Comparison of ENCODE assay signal across 20 cellular contexts in genomic region chr9:6198251-6198650, GRCh38. TPM values are rescaled to one million over a fixed set of nuclear protein-coding genes. Genes with fewer than 3 reads are reported as not detected.
"Had no signal": no experiment of that assay in that cellular context is flagged by ENCODE, and none has a peak within 500 bp of the region (broad histone marks: within the 10 kb centered on the region; RNA-seq: fewer than 3 reads in every experiment).

No MANE protein-coding gene starts in this region.

- H3K4me3 ChIP-seq: gastrocnemius medialis, heart left ventricle, lung, pancreas, tibial nerve had no signal

- H3K4me3 Mint-ChIP-seq: activated CD4-positive, alpha-beta memory T cell treated with anti-CD3 and anti-CD28 coated beads for 36 hours; activated CD4-positive, alpha-beta T cell treated with anti-CD3 and anti-CD28 coated beads for 36 hours; activated naive CD8-positive, alpha-beta T cell treated with anti-CD3 and anti-CD28 coated beads for 36 hours; activated T-helper 1 cell treated with anti-CD3 and anti-CD28 coated beads, Interleukin-12 subunit alpha, Interleukin-12 subunit beta, Interleukin-2, Interleukin-4 antibody, amounts not matched to agents 30 ng/mL and 10 ng/mL and 1 ng/mL, durations not matched to agents 14 hours and 24 hours and 36 hours; endodermal cell; natural killer cell treated with Interleukin-12 subunit alpha and Interleukin-12 subunit beta and Interleukin-15 and Interleukin-18, amount 100 ng/mL, for 72 hours had no signal

- H3K27ac ChIP-seq: gastrocnemius medialis, neutrophil, pancreas, tibial nerve had no signal

- H3K27ac Mint-ChIP-seq: activated CD4-positive, alpha-beta memory T cell treated with anti-CD3 and anti-CD28 coated beads for 36 hours; activated CD4-positive, alpha-beta T cell treated with anti-CD3 and anti-CD28 coated beads for 36 hours; activated naive CD8-positive, alpha-beta T cell treated with anti-CD3 and anti-CD28 coated beads for 36 hours; activated T-helper 1 cell treated with anti-CD3 and anti-CD28 coated beads, Interleukin-12 subunit alpha, Interleukin-12 subunit beta, Interleukin-2, Interleukin-4 antibody, amounts not matched to agents 30 ng/mL and 10 ng/mL and 1 ng/mL, durations not matched to agents 14 hours and 24 hours and 36 hours; endodermal cell; natural killer cell treated with Interleukin-12 subunit alpha and Interleukin-12 subunit beta and Interleukin-15 and Interleukin-18, amount 100 ng/mL, for 72 hours had no signal

- H3K9me3 ChIP-seq: gastrocnemius medialis, heart left ventricle, neutrophil, pancreas, tibial nerve had no signal

- H3K4me1 Mint-ChIP-seq: activated CD4-positive, alpha-beta T cell treated with anti-CD3 and anti-CD28 coated beads for 36 hours; activated naive CD8-positive, alpha-beta T cell treated with anti-CD3 and anti-CD28 coated beads for 36 hours had no signal

- H3K9me3 Mint-ChIP-seq: activated CD4-positive, alpha-beta memory T cell treated with anti-CD3 and anti-CD28 coated beads for 36 hours; activated naive CD8-positive, alpha-beta T cell treated with anti-CD3 and anti-CD28 coated beads for 36 hours; activated T-helper 1 cell treated with anti-CD3 and anti-CD28 coated beads, Interleukin-12 subunit alpha, Interleukin-12 subunit beta, Interleukin-2, Interleukin-4 antibody, amounts not matched to agents 30 ng/mL and 10 ng/mL and 1 ng/mL, durations not matched to agents 14 hours and 24 hours and 36 hours; endodermal cell; natural killer cell treated with Interleukin-12 subunit alpha and Interleukin-12 subunit beta and Interleukin-15 and Interleukin-18, amount 100 ng/mL, for 72 hours had no signal

- ATAC-seq: activated CD4-positive, alpha-beta T cell treated with anti-CD3 and anti-CD28 coated beads for 36 hours; gastrocnemius medialis; stimulated activated naive CD8-positive, alpha-beta T cell treated with anti-CD3 and anti-CD28 coated beads, Interleukin-15, Interleukin-2, amounts not matched to agents 100 U/mL and 50 U/mL, for 24 hours had no signal

- DNase-seq: activated CD4-positive, alpha-beta memory T cell treated with anti-CD3 and anti-CD28 coated beads for 36 hours; activated CD4-positive, alpha-beta T cell treated with anti-CD3 and anti-CD28 coated beads for 36 hours; activated gamma-delta T cell treated with Interleukin-2 at 50 U/mL for 16 hours; activated naive CD8-positive, alpha-beta T cell treated with anti-CD3 and anti-CD28 coated beads for 36 hours; activated T-cell treated with anti-CD3 and anti-CD28 coated beads for 4 hours; amniotic stem cell; caudate nucleus; endodermal cell; gastrocnemius medialis; heart left ventricle; pancreas; stimulated activated CD4-positive, alpha-beta T cell treated with anti-CD3 and anti-CD28 coated beads, Interleukin-12 subunit alpha, Interleukin-12 subunit beta, amount 100 ng/mL, for 4 hours; stimulated activated CD4-positive, alpha-beta T cell treated with anti-CD3 and anti-CD28 coated beads, Interleukin-1b, Interleukin-23, amount 100 ng/mL, for 48 hours; stimulated activated naive CD8-positive, alpha-beta T cell treated with anti-CD3 and anti-CD28 coated beads, Interleukin-15, Interleukin-2, amounts not matched to agents 100 U/mL and 50 U/mL, for 24 hours had no signal

- H3K36me3 Mint-ChIP-seq: activated CD4-positive, alpha-beta memory T cell treated with anti-CD3 and anti-CD28 coated beads for 36 hours; activated naive CD8-positive, alpha-beta T cell treated with anti-CD3 and anti-CD28 coated beads for 36 hours; natural killer cell treated with Interleukin-12 subunit alpha and Interleukin-12 subunit beta and Interleukin-15 and Interleukin-18, amount 100 ng/mL, for 72 hours had no signal

- H3K36me3 ChIP-seq: gastrocnemius medialis, heart left ventricle, neutrophil, pancreas, tibial nerve had no signal

- H3K27me3 ChIP-seq: gastrocnemius medialis, heart left ventricle, pancreas, tibial nerve had no signal

- H3K4me1 ChIP-seq: gastrocnemius medialis, tibial nerve had no signal

RNA-seq across cellular contexts. Expression of gene IL33, which starts 17.4 kb away (rescaled TPM):
- total RNA-seq: activated CD4-positive, alpha-beta memory T cell treated with anti-CD3 and anti-CD28 coated beads for 36 hours; activated CD4-positive, alpha-beta T cell treated with anti-CD3 and anti-CD28 coated beads for 36 hours; activated naive CD8-positive, alpha-beta T cell treated with anti-CD3 and anti-CD28 coated beads for 36 hours; activated T-helper 1 cell treated with anti-CD3 and anti-CD28 coated beads, Interleukin-12 subunit alpha, Interleukin-12 subunit beta, Interleukin-2, Interleukin-4 antibody, amounts not matched to agents 30 ng/mL and 10 ng/mL and 1 ng/mL, durations not matched to agents 14 hours and 24 hours and 36 hours; natural killer cell treated with Interleukin-12 subunit alpha and Interleukin-12 subunit beta and Interleukin-15 and Interleukin-18, amount 100 ng/mL, for 72 hours; T-helper 2 cell treated with Interferon-gamma antibody and Interleukin-4, amounts not matched to agents 100 ng/mL and 5 ng/mL, for 36 hours had no signal
